2 cellular contexts compared by ENCODE assay signal in genomic region chr3:10808974-10809373, GRCh38.
TF ChIP-seq lines count a peak whose summit lies in the region.

No MANE protein-coding gene starts in this region.

TF ChIP-seq in HepG2, 621 proteins besides CTCF, POLR2A, EP300 and RAD21:
- TF ChIP-seq MEF2D (CRISPR knock-in tag; IDR thresholded peaks at IDR 0.05) (no peak), AHR (CRISPR knock-in tag; IDR thresholded peaks at IDR 0.05) (no peak), RXRA (CRISPR knock-in tag; IDR thresholded peaks at IDR 0.05) (no peak), TBX3 (IDR thresholded peaks at IDR 0.05; ENCODE audit: borderline replicate concordance) (no peak), ZNF326 (CRISPR knock-in tag; IDR thresholded peaks at IDR 0.05; ENCODE audit: borderline replicate concordance) (no peak), RBAK (CRISPR knock-in tag; IDR thresholded peaks at IDR 0.05) (peak; percentile 99)

TF ChIP-seq in K562, 482 proteins besides CTCF, POLR2A, EP300 and RAD21:
- no peak for TF ChIP-seq EP400 (IDR thresholded peaks at IDR 0.05)
- TF ChIP-seq ZNF212 (CRISPR knock-in tag; IDR thresholded peaks at IDR 0.05), result no peak
- no peak for TF ChIP-seq MTA2 (IDR thresholded peaks at IDR 0.05; ENCODE audit: low read depth)
- no peak for TF ChIP-seq E2F1 (CRISPR knock-in tag; IDR thresholded peaks at IDR 0.05)
- TF ChIP-seq ZKSCAN8 (CRISPR knock-in tag; IDR thresholded peaks at IDR 0.05), result no peak
- TF ChIP-seq HMG20A (CRISPR knock-in tag; conservative IDR thresholded peaks at IDR 0.05), result no peak
- no peak for TF ChIP-seq TSHZ1 (CRISPR knock-in tag; IDR thresholded peaks at IDR 0.05)
- no peak for TF ChIP-seq ZBTB1 (CRISPR knock-in tag; IDR thresholded peaks at IDR 0.05; ENCODE audit: borderline replicate concordance, low read depth)
- no peak for TF ChIP-seq DPF2 (IDR thresholded peaks at IDR 0.05)
- TF ChIP-seq SAFB (IDR thresholded peaks at IDR 0.05; ENCODE audit: borderline replicate concordance, low read depth, low read length), result no peak
- TF ChIP-seq RBM14 (IDR thresholded peaks at IDR 0.05; ENCODE audit: borderline replicate concordance, insufficient read depth, low read depth, low read length), result no peak
- TF ChIP-seq ZNF408 (CRISPR knock-in tag; IDR thresholded peaks at IDR 0.05; ENCODE audit: low read depth), result no peak
- no peak for TF ChIP-seq SMAD2 (IDR thresholded peaks at IDR 0.05; ENCODE audit: low read depth, low read length)
- no peak for TF ChIP-seq BRD4 (IDR thresholded peaks at IDR 0.05)
